21 cellular contexts compared by ENCODE assay signal in the genomic region with DNA sequence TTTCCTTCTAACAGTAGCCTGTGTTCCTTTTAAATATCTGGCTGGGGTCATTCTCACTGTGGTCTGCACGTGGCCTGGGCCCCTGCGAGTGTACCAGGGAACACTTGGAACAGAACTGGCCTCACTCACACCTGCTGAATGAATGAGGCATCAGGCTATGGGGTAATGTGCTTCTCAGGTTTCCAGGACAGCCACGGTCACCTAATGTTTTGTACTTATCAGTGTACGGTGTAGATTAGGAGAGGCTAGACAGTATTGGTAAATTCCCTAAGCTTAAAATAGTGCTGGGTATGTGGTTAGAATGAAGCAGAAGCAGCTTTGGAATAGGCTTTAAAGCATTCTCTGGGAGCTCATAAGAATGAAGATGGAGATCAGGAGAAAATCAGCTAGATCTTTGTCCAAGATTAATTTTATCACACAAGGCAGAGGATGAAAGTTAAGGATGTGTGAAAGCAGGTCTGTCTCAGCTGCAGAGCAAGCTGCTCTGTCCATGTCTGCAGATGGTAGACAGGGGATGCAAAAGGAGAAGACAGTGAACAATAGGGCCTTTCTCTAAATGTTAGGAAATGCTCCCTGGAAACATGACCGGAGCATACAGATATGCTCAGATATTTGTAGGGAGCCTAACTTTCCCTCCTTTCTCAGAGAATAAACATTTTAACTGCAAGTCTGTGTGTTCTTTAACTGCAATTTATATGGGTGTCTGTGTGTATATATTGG.
DNase-seq lines count a peak whose midpoint lies in the region; ATAC-seq, FAIRE-seq and TF ChIP-seq lines count a peak whose summit lies in the region.
"Had no signal": no experiment of that assay in that cellular context is flagged by ENCODE, and none has a peak within 500 bp of the region (broad histone marks: within the 10 kb centered on the region; RNA-seq: fewer than 3 reads in every experiment).

No MANE protein-coding gene starts in this region.

- no peaks in the 10 kb centered on the region for H3K27me3 Mint-ChIP-seq in stimulated activated naive B cell treated with anti-CD40 and anti-IgM and Interleukin-4, amounts not matched to agents 10 μg/mL and 1 μg/mL and 100 μg/mL, for 72 hours
- H3K27me3 Mint-ChIP-seq: stimulated activated naive CD8-positive, alpha-beta T cell treated with anti-CD3 and anti-CD28 coated beads, Interleukin-15, amount 100 ng/mL, for 72 hours had no signal

- no peak for TF ChIP-seq RAD21 in HepG2 (CRISPR knock-in tag; IDR thresholded peaks at IDR 0.05)

- no peak overlapping the region for H3K9ac ChIP-seq in HepG2 (ENCODE audit: insufficient read depth, low read depth, low read length)

- POLR2A ChIA-PET in HepG2 (lab: Yijun Ruan, JAX): no interaction called here

- 0 out of 4 replicates have a peak, but pooled peaks of 1 of the 2 experiments have one; percentile 17 for TF ChIP-seq EP300 in HepG2 (IDR thresholded peaks at IDR 0.05; ENCODE audit: low read depth in 2 of 2, low read length in 2 of 2)
- no peak for TF ChIP-seq EP300 in HepG2 (CRISPR knock-in tag; IDR thresholded peaks at IDR 0.05; ENCODE audit: borderline replicate concordance)

- intact Hi-C loops in HepG2 (cut with micrococcal nuclease; ENCODE audit: unreplicated experiment): no loop called here
- intact Hi-C loops in lower leg skin (cut with DNase I; ENCODE audit: low total_unique reads): no loop called here

- H3K79me2 ChIP-seq in HepG2 (ENCODE audit: insufficient read depth, low read length): no peaks in the 10 kb centered on the region

- peak; percentile 84 for ATAC-seq in HepG2
- ATAC-seq in stimulated activated naive B cell treated with anti-CD40 and anti-IgM and Interleukin-4, amounts not matched to agents 10 μg/mL and 1 μg/mL and 100 μg/mL, for 72 hours (replicated peaks): no peak
- ATAC-seq in stimulated activated effector memory CD8-positive, alpha-beta T cell treated with anti-CD3 and anti-CD28 coated beads, Interleukin-12 subunit alpha, Interleukin-12 subunit beta, amount 100 ng/mL, for 72 hours: no peak

- no peaks in the 10 kb centered on the region for H3K9me3 Mint-ChIP-seq in stimulated activated naive B cell treated with anti-CD40 and anti-IgM and Interleukin-4, amounts not matched to agents 10 μg/mL and 1 μg/mL and 100 μg/mL, for 72 hours
- no peaks in the 10 kb centered on the region for H3K9me3 Mint-ChIP-seq in stimulated activated effector memory CD8-positive, alpha-beta T cell treated with anti-CD3 and anti-CD28 coated beads, Interleukin-12 subunit alpha, Interleukin-12 subunit beta, amount 100 ng/mL, for 72 hours
- H3K9me3 Mint-ChIP-seq: mesothelial cell of epicardium; stimulated activated naive CD8-positive, alpha-beta T cell treated with anti-CD3 and anti-CD28 coated beads, Interleukin-15, amount 100 ng/mL, for 72 hours had no signal

- TF ChIP-seq POLR2A in HepG2 (IDR thresholded peaks at IDR 0.05; ENCODE audit: insufficient read depth in 1 of 2, low read depth in 2 of 2, low read length in 2 of 2) (no peak), lower leg skin (IDR thresholded peaks at IDR 0.05) (no peak)

- H3K36me3 Mint-ChIP-seq in stimulated activated naive B cell treated with anti-CD40 and anti-IgM and Interleukin-4, amounts not matched to agents 10 μg/mL and 1 μg/mL and 100 μg/mL, for 72 hours: peaks cover 3 to 5% of the 10 kb centered on the region in 2 donors
- peaks cover 29% of the 10 kb centered on the region for H3K36me3 Mint-ChIP-seq in stimulated activated effector memory CD8-positive, alpha-beta T cell treated with anti-CD3 and anti-CD28 coated beads, Interleukin-12 subunit alpha, Interleukin-12 subunit beta, amount 100 ng/mL, for 72 hours
- H3K36me3 Mint-ChIP-seq: mesothelial cell of epicardium had no signal

- no peaks in the 10 kb centered on the region for H4K20me1 ChIP-seq in HepG2 (ENCODE audit: insufficient read depth, low read length)

- peak; percentile 18 for DNase-seq in NCI-H2171 treated with DMSO at 0.1 percent for 48 hours (lab: John Stamatoyannopoulos, UW)
- no peak for DNase-seq in NCI-H2171 (lab: John Stamatoyannopoulos, UW)
- DNase-seq in choroid plexus epithelial cell (ENCODE audit: low read depth): peak; percentile 32
- DNase-seq in HepG2 (ENCODE audit: low spot score): peak; percentile 59
- DNase-seq in stimulated activated naive B cell treated with anti-CD40 and anti-IgM and Interleukin-4, amounts not matched to agents 10 μg/mL and 1 μg/mL and 100 μg/mL, for 72 hours: no peak
- DNase-seq in hepatic stellate cell (ENCODE audit: low spot score): no peak
- DNase-seq in stimulated activated effector memory CD8-positive, alpha-beta T cell treated with anti-CD3 and anti-CD28 coated beads, Interleukin-12 subunit alpha, Interleukin-12 subunit beta, amount 100 ng/mL, for 72 hours (ENCODE audit: low spot score in 2 of 2): no peak
- DNase-seq in lower leg skin (ENCODE audit: low spot score in 2 of 2): no peak
- DNase-seq: activated CD4-positive, CD25-positive, alpha-beta regulatory T cell; activated effector memory CD4-positive, alpha-beta T cell treated with anti-CD3 and anti-CD28 coated beads, Interleukin-2, amount 50 U/mL, for 16 hours; amygdala; colonic mucosa; erythroblast; kidney; NCI-H187; NK-92 treated with Interleukin-12 subunit alpha and Interleukin-12 subunit beta, amount 100 ng/mL, for 24 hours; stimulated activated naive CD8-positive, alpha-beta T cell treated with anti-CD3 and anti-CD28 coated beads, Interleukin-15, amount 100 ng/mL, for 72 hours; uterus had no signal

- no peak overlapping the region for H3K4me3 Mint-ChIP-seq in stimulated activated naive B cell treated with anti-CD40 and anti-IgM and Interleukin-4, amounts not matched to agents 10 μg/mL and 1 μg/mL and 100 μg/mL, for 72 hours
- no peak overlapping the region for H3K4me3 Mint-ChIP-seq in stimulated activated effector memory CD8-positive, alpha-beta T cell treated with anti-CD3 and anti-CD28 coated beads, Interleukin-12 subunit alpha, Interleukin-12 subunit beta, amount 100 ng/mL, for 72 hours
- H3K4me3 Mint-ChIP-seq: mesothelial cell of epicardium; stimulated activated naive CD8-positive, alpha-beta T cell treated with anti-CD3 and anti-CD28 coated beads, Interleukin-15, amount 100 ng/mL, for 72 hours had no signal

- H3K27ac Mint-ChIP-seq in stimulated activated naive B cell treated with anti-CD40 and anti-IgM and Interleukin-4, amounts not matched to agents 10 μg/mL and 1 μg/mL and 100 μg/mL, for 72 hours: peak overlapping the region; percentile 59
- H3K27ac Mint-ChIP-seq in stimulated activated effector memory CD8-positive, alpha-beta T cell treated with anti-CD3 and anti-CD28 coated beads, Interleukin-12 subunit alpha, Interleukin-12 subunit beta, amount 100 ng/mL, for 72 hours: no peak overlapping the region
- H3K27ac Mint-ChIP-seq: mesothelial cell of epicardium; stimulated activated naive CD8-positive, alpha-beta T cell treated with anti-CD3 and anti-CD28 coated beads, Interleukin-15, amount 100 ng/mL, for 72 hours had no signal

- H3K27me3 ChIP-seq in HepG2 (ENCODE audit: control insufficient read depth in 1 of 2, insufficient read depth in 2 of 2, low read length in 2 of 2): no peaks in the 10 kb centered on the region
- H3K27me3 ChIP-seq: BLaER1 treated with 17β-estradiol and CSF1 and Interleukin-3, amounts not matched to agents 10 nM and 100 nM; colonic mucosa; uterus had no signal

- H3K36me3 ChIP-seq in HepG2 (replicated peaks in 1 of 2; ENCODE audit: control insufficient read depth in 1 of 2, insufficient read depth in 2 of 2, low read length in 2 of 2): peaks cover 1 to 18% of the 10 kb centered on the region in 2 experiments
- H3K36me3 ChIP-seq: colonic mucosa, uterus had no signal

- WGBS in HepG2 (ENCODE audit: low lambda C conversion rate): 64% methylated on average over 5 of the region's 5 CpGs
- WGBS in lower leg skin, 2 donors: 87 to 90% methylated on average over 5 of the region's 5 CpGs

- TF ChIP-seq CTCF in choroid plexus epithelial cell (conservative IDR thresholded peaks at IDR 0.05; ENCODE audit: low read depth, low read length) (no peak), HepG2 (CRISPR knock-in tag; IDR thresholded peaks at IDR 0.05) (no peak), lower leg skin (IDR thresholded peaks at IDR 0.05) (no peak)

- CTCF ChIA-PET in HepG2 (lab: Yijun Ruan, JAX; ENCODE audit: low intra/inter-chr PET ratio, low total read pairs): no interaction called here

- H3K4me1 ChIP-seq in HepG2 (ENCODE audit: insufficient read depth, low read length): peaks cover 19% of the 10 kb centered on the region
- H3K4me1 ChIP-seq: uterus had no signal

- H3K9me3 ChIP-seq in HepG2 (ENCODE audit: low read length): no peaks in the 10 kb centered on the region
- H3K9me3 ChIP-seq: BLaER1 treated with 17β-estradiol and CSF1 and Interleukin-3, amounts not matched to agents 10 nM and 100 nM; colonic mucosa; uterus had no signal

- BruUV-seq in HepG2 (replicated peaks; lab: Mats Ljungman, UMichigan): no TSS peak

- H2AFZ ChIP-seq in HepG2 (ENCODE audit: low read length): no peak overlapping the region

- in situ Hi-C loops in HepG2 (cut with HindIII; ENCODE audit: extremely low pct_ligation_motif_present, low pct_unique_long_range_greater_than_20kb): no loop called here

- H3K4me3 ChIP-seq in choroid plexus epithelial cell (ENCODE audit: low read depth, low read length): no peak overlapping the region
- H3K4me3 ChIP-seq in HepG2 (replicated peaks in 1 of 3; ENCODE audit: insufficient read depth in 1 of 3, low read depth in 2 of 3, low read length in 3 of 3): no peak overlapping the region
- H3K4me3 ChIP-seq in lower leg skin (ENCODE audit: low read depth, poor library complexity, severe bottlenecking): no peak overlapping the region
- H3K4me3 ChIP-seq: BLaER1 treated with 17β-estradiol and CSF1 and Interleukin-3, amounts not matched to agents 10 nM and 100 nM; colonic mucosa; uterus had no signal

- peak overlapping the region; percentile 0; the same call in 1 of the 2 replicates for H3K4me2 ChIP-seq in HepG2 (ENCODE audit: low read depth, low read length)

- no peak overlapping the region for H3K27ac ChIP-seq in HepG2 (ENCODE audit: extremely low read length, insufficient read depth, low read length)
- H3K27ac ChIP-seq: colonic mucosa, uterus had no signal

- H3K4me1 Mint-ChIP-seq in stimulated activated naive B cell treated with anti-CD40 and anti-IgM and Interleukin-4, amounts not matched to agents 10 μg/mL and 1 μg/mL and 100 μg/mL, for 72 hours: peaks cover 6 to 8% of the 10 kb centered on the region in 2 donors
- H3K4me1 Mint-ChIP-seq in stimulated activated effector memory CD8-positive, alpha-beta T cell treated with anti-CD3 and anti-CD28 coated beads, Interleukin-12 subunit alpha, Interleukin-12 subunit beta, amount 100 ng/mL, for 72 hours: peaks cover 25% of the 10 kb centered on the region

- FAIRE-seq in HepG2 (lab: Jason Lieb, UNC): peak; percentile 50
- FAIRE-seq: H54, kidney had no signal

TF ChIP-seq in HepG2, 621 proteins besides CTCF, POLR2A, EP300 and RAD21 (continues in another document):
- no peak for TF ChIP-seq NFIC (IDR thresholded peaks at IDR 0.05; ENCODE audit: low read length)
- no peak for TF ChIP-seq JDP2 (CRISPR knock-in tag; IDR thresholded peaks at IDR 0.05; ENCODE audit: borderline replicate concordance)
- peak; percentile 10; the same call in 1 of the 2 replicates for TF ChIP-seq SOX5 (CRISPR knock-in tag; IDR thresholded peaks at IDR 0.05; ENCODE audit: borderline replicate concordance)

Comparison
In these comparisons a context has a peak if more than half of its experiments do, and no peak if none do; other contexts are left out.
1. DNase-seq: peak in NCI-H2171 treated with DMSO at 0.1 percent for 48 hours (single experiment), choroid plexus epithelial cell (single experiment) and HepG2 (single experiment); none in NCI-H2171 (single experiment), stimulated activated naive B cell treated with anti-CD40 and anti-IgM and Interleukin-4, amounts not matched to agents 10 μg/mL and 1 μg/mL and 100 μg/mL, for 72 hours (single experiment), hepatic stellate cell (single experiment), stimulated activated effector memory CD8-positive, alpha-beta T cell treated with anti-CD3 and anti-CD28 coated beads, Interleukin-12 subunit alpha, Interleukin-12 subunit beta, amount 100 ng/mL, for 72 hours (0 of 2) and lower leg skin (0 of 2).